Comparison of ENCODE assay signal across 24 cellular contexts in genomic region chr6:122755901-122756300, GRCh38. TPM values are rescaled to one million over a fixed set of nuclear protein-coding genes. Genes with fewer than 3 reads are reported as not detected.
DNase-seq lines count a peak whose midpoint lies in the region; ATAC-seq, FAIRE-seq and TF ChIP-seq lines count a peak whose summit lies in the region.
"Had no signal": no experiment of that assay in that cellular context is flagged by ENCODE, and none has a peak within 500 bp of the region (broad histone marks: within the 10 kb centered on the region; RNA-seq: fewer than 3 reads in every experiment).

No MANE protein-coding gene starts in this region.

- ATAC-seq in HepG2 = no peak; the same call in 2 of the 3 replicates
- no peak for ATAC-seq in right lobe of liver
- no peak for ATAC-seq in GM21825 (IDR thresholded peaks at IDR 0.05; ENCODE audit: unreplicated experiment)
- ATAC-seq: Panc1 had no signal

- no peaks in the 10 kb centered on the region for H3F3A ChIP-seq in GM23248 (ENCODE audit: insufficient read depth)

- H3K9me3 ChIP-seq in HepG2 (ENCODE audit: low read length) (no peaks in the 10 kb centered on the region), right lobe of liver (no peaks in the 10 kb centered on the region), NT2/D1 (ENCODE audit: insufficient read depth, low read length) (peaks cover 10% of the 10 kb centered on the region; the same call in 1 of the 2 replicates), GM23248 (ENCODE audit: low read depth) (no peaks in the 10 kb centered on the region)
- H3K9me3 ChIP-seq: MG63, SK-N-SH had no signal

- TF ChIP-seq EP300 in HepG2 (IDR thresholded peaks at IDR 0.05; ENCODE audit: low read depth in 2 of 2, low read length in 2 of 2) (no peak), HepG2 (CRISPR knock-in tag; IDR thresholded peaks at IDR 0.05; ENCODE audit: borderline replicate concordance) (no peak)

- CTCF ChIA-PET in HepG2 (lab: Yijun Ruan, JAX; ENCODE audit: low intra/inter-chr PET ratio, low total read pairs) = no interaction called here

- POLR2A ChIA-PET in HepG2 (lab: Yijun Ruan, JAX) = no interaction called here

- H2AFZ ChIP-seq in HepG2 (ENCODE audit: low read length) = no peak overlapping the region
- no peak overlapping the region for H2AFZ ChIP-seq in GM23248

- no peak for TF ChIP-seq CTCF in HepG2 (CRISPR knock-in tag; IDR thresholded peaks at IDR 0.05)
- no peak for TF ChIP-seq CTCF in right lobe of liver (IDR thresholded peaks at IDR 0.05)

- no peaks in the 10 kb centered on the region for H3K79me2 ChIP-seq in HepG2 (ENCODE audit: insufficient read depth, low read length)
- no peaks in the 10 kb centered on the region for H3K79me2 ChIP-seq in GM23248 (ENCODE audit: insufficient read depth)

- H3K4me2 ChIP-seq in HepG2 (ENCODE audit: low read depth, low read length) (no peak overlapping the region), GM23248 (ENCODE audit: unreplicated experiment) (no peak overlapping the region)
- H3K4me2 ChIP-seq: SK-N-SH had no signal

- in situ Hi-C loops in HepG2 (cut with HindIII; ENCODE audit: extremely low pct_ligation_motif_present, low pct_unique_long_range_greater_than_20kb) = no loop called here
- in situ Hi-C loops in GM23248 (cut with MboI) = no loop called here

- H3K4me3 ChIP-seq in HepG2 (replicated peaks in 1 of 3; ENCODE audit: insufficient read depth in 1 of 3, low read depth in 2 of 3, low read length in 3 of 3) (no peak overlapping the region), right lobe of liver (no peak overlapping the region), NT2/D1 (ENCODE audit: insufficient read length, low read depth) (no peak overlapping the region), GM23248 (no peak overlapping the region)
- H3K4me3 ChIP-seq: MG63 had no signal

- no peaks in the 10 kb centered on the region for H3K4me1 ChIP-seq in HepG2 (ENCODE audit: insufficient read depth, low read length)
- peaks cover 0 to 6% (median 0%) of the 10 kb centered on the region in 4 donors for H3K4me1 ChIP-seq in right lobe of liver
- H3K4me1 ChIP-seq in NT2/D1 (ENCODE audit: insufficient read depth, insufficient read length) = no peaks in the 10 kb centered on the region
- H3K4me1 ChIP-seq in GM23248 (ENCODE audit: insufficient read depth) = no peaks in the 10 kb centered on the region

- H3K36me3 ChIP-seq in HepG2 (replicated peaks in 1 of 2; ENCODE audit: control insufficient read depth in 1 of 2, insufficient read depth in 2 of 2, low read length in 2 of 2) (no peaks in the 10 kb centered on the region), right lobe of liver (no peaks in the 10 kb centered on the region), NT2/D1 (ENCODE audit: insufficient read depth, insufficient read length, low read length) (no peaks in the 10 kb centered on the region), GM23248 (ENCODE audit: low read depth) (no peaks in the 10 kb centered on the region)
- H3K36me3 ChIP-seq: MG63 had no signal

- 18% methylated on average over 9 of the region's 9 CpGs for WGBS in HepG2 (ENCODE audit: low lambda C conversion rate)
- 79% methylated on average over 8 of the region's 9 CpGs for WGBS in right lobe of liver (ENCODE audit: insufficient coverage, low coverage, low lambda C conversion rate, missing lambda C conversion rate)
- 56% methylated on average over 9 of the region's 9 CpGs for WGBS in GM23248 (ENCODE audit: low coverage in 1 of 2, low lambda C conversion rate in 2 of 2, missing lambda C conversion rate in 2 of 2), 2 experiments

- TF ChIP-seq POLR2A in HepG2 (IDR thresholded peaks at IDR 0.05; ENCODE audit: insufficient read depth in 1 of 2, low read depth in 2 of 2, low read length in 2 of 2) = no peak
- no peak for TF ChIP-seq POLR2A in right lobe of liver (IDR thresholded peaks at IDR 0.05)

- no peak for FAIRE-seq in HepG2 (lab: Jason Lieb, UNC)
- FAIRE-seq: A204.1 had no signal

- intact Hi-C loops in HepG2 (cut with micrococcal nuclease; ENCODE audit: unreplicated experiment) (no loop called here), right lobe of liver (cut with DNase I) (no loop called here)

- H3K9ac ChIP-seq in HepG2 (ENCODE audit: insufficient read depth, low read depth, low read length) (no peak overlapping the region), NT2/D1 (ENCODE audit: insufficient read length, low read depth) (no peak overlapping the region), GM23248 (no peak overlapping the region)
- H3K9ac ChIP-seq: SK-N-SH had no signal

- H4K20me1 ChIP-seq in HepG2 (ENCODE audit: insufficient read depth, low read length) (no peaks in the 10 kb centered on the region), GM23248 (ENCODE audit: insufficient read depth) (no peaks in the 10 kb centered on the region)

- BruUV-seq in HepG2 (replicated peaks; lab: Mats Ljungman, UMichigan) = no TSS peak

- no peaks in the 10 kb centered on the region for H3K27me3 ChIP-seq in HepG2 (ENCODE audit: control insufficient read depth in 1 of 2, insufficient read depth in 2 of 2, low read length in 2 of 2)
- H3K27me3 ChIP-seq in right lobe of liver = no peaks in the 10 kb centered on the region
- H3K27me3 ChIP-seq in NT2/D1 (ENCODE audit: insufficient read depth, insufficient read length) = peaks cover 26% of the 10 kb centered on the region
- H3K27me3 ChIP-seq in GM23248 (replicated peaks; ENCODE audit: insufficient read depth) = no peaks in the 10 kb centered on the region; the same call in 1 of the 2 replicates
- H3K27me3 ChIP-seq: MG63 had no signal

- no peak for TF ChIP-seq RAD21 in HepG2 (CRISPR knock-in tag; IDR thresholded peaks at IDR 0.05)

- no peak for DNase-seq in HepG2 (ENCODE audit: low spot score)
- no peak for DNase-seq in right lobe of liver
- peak; percentile 74 for DNase-seq in NT2/D1 (ENCODE audit: low read depth, low spot score)
- peak; percentile 10 for DNase-seq in iPS-NIHi11 (ENCODE audit: low spot score)
- no peak for DNase-seq in NCI-H510A (lab: John Stamatoyannopoulos, UW)
- DNase-seq in SW 1271 (lab: John Stamatoyannopoulos, UW) = no peak
- no peak for DNase-seq in GM23248
- DNase-seq: CD8-positive, alpha-beta memory T cell; EL; GOT3; Kasumi-1; MG63; NCI-H1417 treated with DMSO at 0.1 percent for 48 hours; NCI-H187; NCI-H2107; NCI-H446; NCI-H774; NK-92 treated with Interleukin-12 subunit alpha and Interleukin-12 subunit beta, amount 100 ng/mL, for 24 hours; SIG-M5; SK-N-SH had no signal

- H3K9me2 ChIP-seq in GM23248 (ENCODE audit: insufficient read depth) = no peaks in the 10 kb centered on the region
- H3K9me2 ChIP-seq: SK-N-SH had no signal

- H3K27ac ChIP-seq in HepG2 (ENCODE audit: extremely low read length, insufficient read depth, low read length) (no peak overlapping the region), right lobe of liver (no peak overlapping the region), GM23248 (no peak overlapping the region)
- H3K27ac ChIP-seq: C4-2B had no signal

RNA-seq across cellular contexts. Expression of gene FABP7, which starts 23.6 kb away (rescaled TPM):
- total RNA-seq in HepG2 (2016; rRNA removed; fragmentation: Illumina TruSeq; extraction: Trizol) = not detected in 2 replicates
- not detected in 2 replicates for total RNA-seq in HepG2 (2016; cell fraction: cytosol; rRNA removed; fragmentation: Illumina TruSeq; extraction: Trizol; ENCODE audit: low read depth)
- not detected in 2 replicates for total RNA-seq in HepG2 (2016; cell fraction: insoluble cytoplasmic fraction; rRNA removed; fragmentation: Illumina TruSeq; extraction: Trizol)
- total RNA-seq in HepG2 (2016; cell fraction: membrane; rRNA removed; fragmentation: Illumina TruSeq; extraction: Trizol) = not detected in 2 replicates
- total RNA-seq in HepG2 (2016; cell fraction: nucleus; rRNA removed; fragmentation: Illumina TruSeq; extraction: Trizol) = not detected in 2 replicates
- polyA plus RNA-seq in HepG2 (2011; rRNA removed) = not detected in 2 replicates
- not detected in 2 replicates for polyA plus RNA-seq in HepG2 (2011; cell fraction: cytosol; rRNA removed)
- not detected in 2 replicates for polyA plus RNA-seq in HepG2 (2011; cell fraction: nucleus; rRNA removed)
- polyA plus RNA-seq in HepG2 (2012) = not detected in 2 replicates
- polyA plus RNA-seq in HepG2 (2016; cell fraction: cytosol; fragmentation: Illumina TruSeq; extraction: Trizol; ENCODE audit: low read depth) = not detected in 2 replicates
- not detected in 2 replicates for polyA plus RNA-seq in HepG2 (2016; cell fraction: insoluble cytoplasmic fraction; fragmentation: Illumina TruSeq; extraction: Trizol; ENCODE audit: low read depth)
- not detected in 2 replicates for polyA plus RNA-seq in HepG2 (2016; cell fraction: membrane; fragmentation: Illumina TruSeq; extraction: Trizol; ENCODE audit: low read depth)
- not detected in 2 replicates for polyA plus RNA-seq in HepG2 (2016; cell fraction: nucleus; fragmentation: Illumina TruSeq; extraction: Trizol; ENCODE audit: insufficient read depth, low read depth)
- not detected in 2 replicates for polyA minus RNA-seq in HepG2 (2011; rRNA and poly(A)+ RNA removed; ENCODE audit: low replicate concordance)
- polyA minus RNA-seq in HepG2 (2011; cell fraction: cytosol; rRNA and poly(A)+ RNA removed) = not detected in 2 replicates
- not detected in 2 replicates for polyA minus RNA-seq in HepG2 (2011; cell fraction: nucleus; rRNA and poly(A)+ RNA removed)
- not detected for total RNA-seq in right lobe of liver
- total RNA-seq in GM23248 (2014; rRNA removed; shearing (Covaris generic)) = not detected in 2 replicates
- not detected in 2 replicates for polyA plus RNA-seq in GM23248 (2016; fragmentation: Nextera tagmentation; extraction: Ambion mirVana)
- total RNA-seq: CD8-positive, alpha-beta memory T cell had no signal
- polyA plus RNA-seq: CD8-positive, alpha-beta memory T cell; SK-N-SH had no signal

RNA-seq across cellular contexts. Expression of gene SMPDL3A, which starts 33.2 kb away (rescaled TPM):
- total RNA-seq in HepG2 (2016; rRNA removed; fragmentation: Illumina TruSeq; extraction: Trizol) (6.4 and 7.8 TPM in 2 replicates), right lobe of liver (10 to 100 TPM; 27.5 to 51.9 (median 36.1) TPM)
- total RNA-seq in HepG2 (2016; cell fraction: cytosol; rRNA removed; fragmentation: Illumina TruSeq; extraction: Trizol; ENCODE audit: low read depth) = 1.1 and 2.5 TPM in 2 replicates
- 5.6 and 7.8 TPM in 2 replicates for total RNA-seq in HepG2 (2016; cell fraction: insoluble cytoplasmic fraction; rRNA removed; fragmentation: Illumina TruSeq; extraction: Trizol)
- 3.7 and 4.1 TPM in 2 replicates for total RNA-seq in HepG2 (2016; cell fraction: membrane; rRNA removed; fragmentation: Illumina TruSeq; extraction: Trizol)
- total RNA-seq in HepG2 (2016; cell fraction: nucleus; rRNA removed; fragmentation: Illumina TruSeq; extraction: Trizol) = 8.1 and 10.3 TPM in 2 replicates
- polyA plus RNA-seq in HepG2 (2011; rRNA removed) (17.3 and 21.0 TPM in 2 replicates), GM23248 (2016; fragmentation: Nextera tagmentation; extraction: Ambion mirVana) (14.3 and 15.4 TPM in 2 replicates)
- 15.9 and 18.0 TPM in 2 replicates for polyA plus RNA-seq in HepG2 (2011; cell fraction: cytosol; rRNA removed)
- polyA plus RNA-seq in HepG2 (2011; cell fraction: nucleus; rRNA removed) = 9.0 and 11.3 TPM in 2 replicates
- 25.6 and 33.6 TPM in 2 replicates for polyA plus RNA-seq in HepG2 (2012)
- 1.3 and 1.7 TPM in 2 replicates for polyA plus RNA-seq in HepG2 (2016; cell fraction: cytosol; fragmentation: Illumina TruSeq; extraction: Trizol; ENCODE audit: low read depth)
- 6.4 and 9.0 TPM in 2 replicates for polyA plus RNA-seq in HepG2 (2016; cell fraction: insoluble cytoplasmic fraction; fragmentation: Illumina TruSeq; extraction: Trizol; ENCODE audit: low read depth)
- 3.1 and 4.1 TPM in 2 replicates for polyA plus RNA-seq in HepG2 (2016; cell fraction: membrane; fragmentation: Illumina TruSeq; extraction: Trizol; ENCODE audit: low read depth)
- polyA plus RNA-seq in HepG2 (2016; cell fraction: nucleus; fragmentation: Illumina TruSeq; extraction: Trizol; ENCODE audit: insufficient read depth, low read depth) = 12.8 and 14.7 TPM in 2 replicates
- polyA minus RNA-seq in HepG2 (2011; rRNA and poly(A)+ RNA removed; ENCODE audit: low replicate concordance) = 4.9 and 10.4 TPM in 2 replicates
- 10.6 and 11.1 TPM in 2 replicates for polyA minus RNA-seq in HepG2 (2011; cell fraction: cytosol; rRNA and poly(A)+ RNA removed)
- polyA minus RNA-seq in HepG2 (2011; cell fraction: nucleus; rRNA and poly(A)+ RNA removed) = 9.9 and 15.7 TPM in 2 replicates
- total RNA-seq in GM23248 (2014; rRNA removed; shearing (Covaris generic)) = 10.8 and 13.4 TPM in 2 replicates
- polyA plus RNA-seq: CD8-positive, alpha-beta memory T cell had no signal

Comparison
In these comparisons a context has a peak if more than half of its experiments do, and no peak if none do; other contexts are left out.
1. DNase-seq: peak in NT2/D1 (single experiment) and iPS-NIHi11 (single experiment); none in HepG2 (single experiment), right lobe of liver (0 of 3), NCI-H510A (single experiment), SW 1271 (0 of 2) and GM23248 (single experiment).